ENCODE assay signal across 2 cellular contexts in genomic region chr10:59959619-59960018, GRCh38.
A peak's percentile ranks its signal among the peaks of the same experiment; 100 is the strongest.
TF ChIP-seq lines count a peak whose summit lies in the region.

No MANE protein-coding gene starts in this region.

TF ChIP-seq in HepG2, 621 proteins besides CTCF, POLR2A, EP300 and RAD21:
- TF ChIP-seq CEBPB (IDR thresholded peaks at IDR 0.05; ENCODE audit: borderline replicate concordance, low read depth, low read length) (peak; percentile 53; the same call in 1 of the 2 replicates), HNF1A (IDR thresholded peaks at IDR 0.05; ENCODE audit: low read depth) (no peak), HNF1A (CRISPR knock-in tag; IDR thresholded peaks at IDR 0.05; ENCODE audit: borderline replicate concordance) (no peak)

TF ChIP-seq in WTC11, 78 proteins besides CTCF, POLR2A, EP300 and RAD21:
- TF ChIP-seq CBFB (CRISPR knock-in tag; IDR thresholded peaks at IDR 0.05; ENCODE audit: low read depth) (no peak), ZNF416 (CRISPR knock-in tag; IDR thresholded peaks at IDR 0.05) (no peak), ATF1 (CRISPR knock-in tag; IDR thresholded peaks at IDR 0.05) (no peak), OVOL2 (CRISPR knock-in tag; IDR thresholded peaks at IDR 0.05; ENCODE audit: borderline replicate concordance) (no peak), MLX (CRISPR knock-in tag; IDR thresholded peaks at IDR 0.05) (no peak), EMX1 (CRISPR knock-in tag; IDR thresholded peaks at IDR 0.05) (no peak), TEAD4 (CRISPR knock-in tag; IDR thresholded peaks at IDR 0.05) (no peak), E2F1 (CRISPR knock-in tag; IDR thresholded peaks at IDR 0.05) (no peak), NFE2L1 (CRISPR knock-in tag; IDR thresholded peaks at IDR 0.05) (no peak), ZNF671 (CRISPR knock-in tag; IDR thresholded peaks at IDR 0.05) (no peak), NR1H2 (CRISPR knock-in tag; IDR thresholded peaks at IDR 0.05) (no peak), USF1 (CRISPR knock-in tag; IDR thresholded peaks at IDR 0.05) (no peak)
- TF ChIP-seq, protein P1, sequence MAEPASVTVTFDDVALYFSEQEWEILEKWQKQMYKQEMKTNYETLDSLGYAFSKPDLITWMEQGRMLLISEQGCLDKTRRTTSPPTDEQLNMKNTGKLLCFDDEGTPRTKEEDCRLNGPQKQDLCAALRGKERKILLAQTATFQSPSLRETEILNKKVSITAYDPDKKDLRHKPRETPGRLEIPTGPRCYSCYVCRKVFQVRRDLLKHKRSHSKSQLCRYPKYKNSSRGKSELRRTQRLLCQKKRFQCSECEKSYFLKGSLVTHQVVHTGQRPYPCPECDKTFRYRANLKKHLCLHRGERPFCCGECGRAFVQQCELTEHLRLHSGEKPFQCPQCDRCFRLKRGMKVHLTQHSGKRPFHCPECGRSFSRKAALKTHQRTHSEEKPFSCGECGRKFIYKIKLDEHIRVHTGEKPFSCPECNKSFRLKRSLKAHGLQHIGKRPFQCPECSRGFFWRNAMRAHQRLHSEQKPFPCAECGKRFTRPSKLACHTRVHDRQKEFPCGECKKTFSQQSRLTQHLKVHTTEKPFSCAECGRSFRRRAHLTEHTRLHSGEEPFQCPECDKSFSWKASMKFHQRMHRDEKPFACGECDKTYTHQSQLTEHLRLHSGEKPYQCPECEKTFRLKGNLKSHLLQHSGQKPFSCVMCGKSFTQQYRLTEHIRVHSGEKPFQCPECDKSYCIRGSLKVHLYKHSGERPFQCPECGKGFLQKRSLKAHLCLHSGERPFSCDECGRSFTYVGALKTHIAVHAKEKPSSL (CRISPR knock-in tag; conservative IDR thresholded peaks at IDR 0.05) = no peak
- TF ChIP-seq, protein P2, sequence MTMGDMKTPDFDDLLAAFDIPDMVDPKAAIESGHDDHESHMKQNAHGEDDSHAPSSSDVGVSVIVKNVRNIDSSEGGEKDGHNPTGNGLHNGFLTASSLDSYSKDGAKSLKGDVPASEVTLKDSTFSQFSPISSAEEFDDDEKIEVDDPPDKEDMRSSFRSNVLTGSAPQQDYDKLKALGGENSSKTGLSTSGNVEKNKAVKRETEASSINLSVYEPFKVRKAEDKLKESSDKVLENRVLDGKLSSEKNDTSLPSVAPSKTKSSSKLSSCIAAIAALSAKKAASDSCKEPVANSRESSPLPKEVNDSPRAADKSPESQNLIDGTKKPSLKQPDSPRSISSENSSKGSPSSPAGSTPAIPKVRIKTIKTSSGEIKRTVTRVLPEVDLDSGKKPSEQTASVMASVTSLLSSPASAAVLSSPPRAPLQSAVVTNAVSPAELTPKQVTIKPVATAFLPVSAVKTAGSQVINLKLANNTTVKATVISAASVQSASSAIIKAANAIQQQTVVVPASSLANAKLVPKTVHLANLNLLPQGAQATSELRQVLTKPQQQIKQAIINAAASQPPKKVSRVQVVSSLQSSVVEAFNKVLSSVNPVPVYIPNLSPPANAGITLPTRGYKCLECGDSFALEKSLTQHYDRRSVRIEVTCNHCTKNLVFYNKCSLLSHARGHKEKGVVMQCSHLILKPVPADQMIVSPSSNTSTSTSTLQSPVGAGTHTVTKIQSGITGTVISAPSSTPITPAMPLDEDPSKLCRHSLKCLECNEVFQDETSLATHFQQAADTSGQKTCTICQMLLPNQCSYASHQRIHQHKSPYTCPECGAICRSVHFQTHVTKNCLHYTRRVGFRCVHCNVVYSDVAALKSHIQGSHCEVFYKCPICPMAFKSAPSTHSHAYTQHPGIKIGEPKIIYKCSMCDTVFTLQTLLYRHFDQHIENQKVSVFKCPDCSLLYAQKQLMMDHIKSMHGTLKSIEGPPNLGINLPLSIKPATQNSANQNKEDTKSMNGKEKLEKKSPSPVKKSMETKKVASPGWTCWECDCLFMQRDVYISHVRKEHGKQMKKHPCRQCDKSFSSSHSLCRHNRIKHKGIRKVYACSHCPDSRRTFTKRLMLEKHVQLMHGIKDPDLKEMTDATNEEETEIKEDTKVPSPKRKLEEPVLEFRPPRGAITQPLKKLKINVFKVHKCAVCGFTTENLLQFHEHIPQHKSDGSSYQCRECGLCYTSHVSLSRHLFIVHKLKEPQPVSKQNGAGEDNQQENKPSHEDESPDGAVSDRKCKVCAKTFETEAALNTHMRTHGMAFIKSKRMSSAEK (CRISPR knock-in tag; IDR thresholded peaks at IDR 0.05; ENCODE audit: borderline replicate concordance) = no peak
- TF ChIP-seq, protein P3, sequence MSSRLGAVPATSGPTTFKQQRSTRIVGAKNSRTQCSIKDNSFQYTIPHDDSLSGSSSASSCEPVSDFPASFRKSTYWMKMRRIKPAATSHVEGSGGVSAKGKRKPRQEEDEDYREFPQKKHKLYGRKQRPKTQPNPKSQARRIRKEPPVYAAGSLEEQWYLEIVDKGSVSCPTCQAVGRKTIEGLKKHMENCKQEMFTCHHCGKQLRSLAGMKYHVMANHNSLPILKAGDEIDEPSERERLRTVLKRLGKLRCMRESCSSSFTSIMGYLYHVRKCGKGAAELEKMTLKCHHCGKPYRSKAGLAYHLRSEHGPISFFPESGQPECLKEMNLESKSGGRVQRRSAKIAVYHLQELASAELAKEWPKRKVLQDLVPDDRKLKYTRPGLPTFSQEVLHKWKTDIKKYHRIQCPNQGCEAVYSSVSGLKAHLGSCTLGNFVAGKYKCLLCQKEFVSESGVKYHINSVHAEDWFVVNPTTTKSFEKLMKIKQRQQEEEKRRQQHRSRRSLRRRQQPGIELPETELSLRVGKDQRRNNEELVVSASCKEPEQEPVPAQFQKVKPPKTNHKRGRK (CRISPR knock-in tag; IDR thresholded peaks at IDR 0.05; ENCODE audit: borderline replicate concordance) = no peak
